ENCODE assay signal across 19 cellular contexts in genomic region chr16:4681471-4682083, GRCh38. TPM values are rescaled to one million over a fixed set of nuclear protein-coding genes. Genes with fewer than 3 reads are reported as not detected.
DNase-seq lines count a peak whose midpoint lies in the region; ATAC-seq and TF ChIP-seq lines count a peak whose summit lies in the region.
"Had no signal": no experiment of that assay in that cellular context is flagged by ENCODE, and none has a peak within 500 bp of the region (broad histone marks: within the 10 kb centered on the region; RNA-seq: fewer than 3 reads in every experiment).

No MANE protein-coding gene starts in this region.

- H2AFZ ChIP-seq in PC-9 = no peak overlapping the region
- H2AFZ ChIP-seq in osteoblast (ENCODE audit: low read length) = no peak overlapping the region

- H3K27me3 Mint-ChIP-seq in activated T-cell treated with anti-CD3 and anti-CD28 coated beads, Interleukin-2, amount 50 U/mL, for 72 hours (ENCODE audit: low read depth) = no peaks in the 10 kb centered on the region
- no peaks in the 10 kb centered on the region for H3K27me3 Mint-ChIP-seq in activated T-cell treated with anti-CD3 and anti-CD28 coated beads, Interleukin-2, amount 50 U/mL, for 24 hours
- no peaks in the 10 kb centered on the region for H3K27me3 Mint-ChIP-seq in dendritic cell treated with granulocyte-macrophage colony-stimulating factor and Interleukin-4, amounts not matched to agents 40 ng/mL and 50 ng/mL, for 4 days
- H3K27me3 Mint-ChIP-seq: stimulated activated memory B cell treated with anti-CD40 and anti-IgM and Interleukin-4, amounts not matched to agents 10 μg/mL and 1 μg/mL and 100 μg/mL, for 72 hours; type B pancreatic cell had no signal

- peaks cover 53% of the 10 kb centered on the region for H3F3A ChIP-seq in PC-9 (ENCODE audit: insufficient read depth, low read depth)

- H3K4me2 ChIP-seq in PC-9 (peak overlapping the region; percentile 87; the same call in 1 of the 2 replicates), osteoblast (ENCODE audit: insufficient read depth, low read length) (no peak overlapping the region)
- H3K4me2 ChIP-seq: KMS-11 had no signal

- no peak for TF ChIP-seq CTCF in PC-9 (conservative IDR thresholded peaks at IDR 0.05)
- TF ChIP-seq CTCF in osteoblast (IDR thresholded peaks at IDR 0.05; ENCODE audit: extremely low read depth, low read depth, low read length) = no peak

- intact Hi-C loops in PC-9 (cut with micrococcal nuclease; ENCODE audit: unreplicated experiment) = loop anchor here (1.0 to 10.0 kb wide), 2 partner anchors 57 to 413 kb away; partner anchors contain the start of genes EEF2KMT and MGRN1
- intact Hi-C loops in dendritic cell treated with granulocyte-macrophage colony-stimulating factor and Interleukin-4, amounts not matched to agents 40 ng/mL and 50 ng/mL, for 4 days (cut with micrococcal nuclease) = loop anchor here (2.0 to 5.0 kb wide), 2 partner anchors 17 to 174 kb away; no protein-coding TSS in a partner anchor

- H3K4me1 ChIP-seq in PC-9 (replicated peaks; ENCODE audit: insufficient read depth) = peaks cover 65% of the 10 kb centered on the region
- peaks cover 4% of the 10 kb centered on the region for H3K4me1 ChIP-seq in osteoblast (ENCODE audit: insufficient read depth, low read length)

- H3K27me3 ChIP-seq in PC-9 (ENCODE audit: insufficient read depth, low read depth) (no peaks in the 10 kb centered on the region), osteoblast (ENCODE audit: insufficient read depth, low read length) (no peaks in the 10 kb centered on the region)
- H3K27me3 ChIP-seq: esophagus squamous epithelium had no signal

- H4K20me1 ChIP-seq in PC-9 (ENCODE audit: insufficient read depth) (no peaks in the 10 kb centered on the region), osteoblast (ENCODE audit: insufficient read depth, low read length) (no peaks in the 10 kb centered on the region)

- no peaks in the 10 kb centered on the region for H3K9me2 ChIP-seq in PC-9 (ENCODE audit: insufficient read depth)

- POLR2A ChIA-PET in PC-9 (lab: Charles Lee; ENCODE audit: unreplicated experiment) = no interaction called here

- no TSS peak for BruUV-seq in PC-9 (replicated peaks; lab: Mats Ljungman, UMichigan)

- H3K9me3 Mint-ChIP-seq in activated T-cell treated with anti-CD3 and anti-CD28 coated beads, Interleukin-2, amount 50 U/mL, for 72 hours = no peaks in the 10 kb centered on the region
- H3K9me3 Mint-ChIP-seq in activated T-cell treated with anti-CD3 and anti-CD28 coated beads, Interleukin-2, amount 50 U/mL, for 24 hours = no peaks in the 10 kb centered on the region
- H3K9me3 Mint-ChIP-seq in dendritic cell treated with granulocyte-macrophage colony-stimulating factor and Interleukin-4, amounts not matched to agents 40 ng/mL and 50 ng/mL, for 4 days = no peaks in the 10 kb centered on the region
- H3K9me3 Mint-ChIP-seq: natural killer cell; stimulated activated memory B cell treated with anti-CD40 and anti-IgM and Interleukin-4, amounts not matched to agents 10 μg/mL and 1 μg/mL and 100 μg/mL, for 72 hours; type B pancreatic cell had no signal

- no peak for ATAC-seq in activated T-cell treated with anti-CD3 and anti-CD28 coated beads, Interleukin-2, amount 50 U/mL, for 72 hours (replicated peaks in 1 of 2)
- ATAC-seq: activated CD4-positive, CD25-positive, alpha-beta regulatory T cell treated with anti-CD3 and anti-CD28 coated beads, Interleukin-2, amount 50 U/mL, for 24 hours; natural killer cell; stimulated activated memory B cell treated with anti-CD40 and anti-IgM and Interleukin-4, amounts not matched to agents 10 μg/mL and 1 μg/mL and 100 μg/mL, for 72 hours had no signal

- no peaks in the 10 kb centered on the region; the same call in 1 of the 2 replicates for H3K36me3 ChIP-seq in PC-9 (ENCODE audit: low read depth)
- H3K36me3 ChIP-seq in osteoblast (ENCODE audit: insufficient read depth, low read length) = peaks cover 39% of the 10 kb centered on the region

- H3K4me1 Mint-ChIP-seq in activated T-cell treated with anti-CD3 and anti-CD28 coated beads, Interleukin-2, amount 50 U/mL, for 72 hours (ENCODE audit: low read depth) = peaks cover 25% of the 10 kb centered on the region
- H3K4me1 Mint-ChIP-seq in activated T-cell treated with anti-CD3 and anti-CD28 coated beads, Interleukin-2, amount 50 U/mL, for 24 hours (ENCODE audit: low read depth) = peaks cover 24% of the 10 kb centered on the region
- H3K4me1 Mint-ChIP-seq in dendritic cell treated with granulocyte-macrophage colony-stimulating factor and Interleukin-4, amounts not matched to agents 40 ng/mL and 50 ng/mL, for 4 days (ENCODE audit: low read depth) = peaks cover 64% of the 10 kb centered on the region

- H3K4me3 ChIP-seq in PC-9 (no peak overlapping the region), osteoblast (ENCODE audit: insufficient read depth, low read length) (no peak overlapping the region)

- H3K9me3 ChIP-seq in PC-9 (ENCODE audit: insufficient read depth, low read depth) = no peaks in the 10 kb centered on the region
- H3K9me3 ChIP-seq in osteoblast (ENCODE audit: low read depth, low read length) = no peaks in the 10 kb centered on the region
- H3K9me3 ChIP-seq: esophagus squamous epithelium had no signal

- H3K27ac ChIP-seq in PC-9 = no peak overlapping the region
- H3K27ac ChIP-seq in osteoblast (ENCODE audit: low read depth, low read length) = no peak overlapping the region
- H3K27ac ChIP-seq: KMS-11 had no signal

- peak overlapping the region in 1 of 2 donors; percentile 27 for H3K4me3 Mint-ChIP-seq in activated T-cell treated with anti-CD3 and anti-CD28 coated beads, Interleukin-2, amount 50 U/mL, for 72 hours
- no peak overlapping the region for H3K4me3 Mint-ChIP-seq in activated T-cell treated with anti-CD3 and anti-CD28 coated beads, Interleukin-2, amount 50 U/mL, for 24 hours
- peak overlapping the region; percentile 74 for H3K4me3 Mint-ChIP-seq in dendritic cell treated with granulocyte-macrophage colony-stimulating factor and Interleukin-4, amounts not matched to agents 40 ng/mL and 50 ng/mL, for 4 days
- H3K4me3 Mint-ChIP-seq: natural killer cell, type B pancreatic cell had no signal

- H3K27ac Mint-ChIP-seq in activated T-cell treated with anti-CD3 and anti-CD28 coated beads, Interleukin-2, amount 50 U/mL, for 72 hours = peak overlapping the region; percentile 28
- H3K27ac Mint-ChIP-seq in activated T-cell treated with anti-CD3 and anti-CD28 coated beads, Interleukin-2, amount 50 U/mL, for 24 hours = no peak overlapping the region
- peak overlapping the region; percentile 64 for H3K27ac Mint-ChIP-seq in dendritic cell treated with granulocyte-macrophage colony-stimulating factor and Interleukin-4, amounts not matched to agents 40 ng/mL and 50 ng/mL, for 4 days
- H3K27ac Mint-ChIP-seq: stimulated activated memory B cell treated with anti-CD40 and anti-IgM and Interleukin-4, amounts not matched to agents 10 μg/mL and 1 μg/mL and 100 μg/mL, for 72 hours; type B pancreatic cell had no signal

- H3K36me3 Mint-ChIP-seq in activated T-cell treated with anti-CD3 and anti-CD28 coated beads, Interleukin-2, amount 50 U/mL, for 72 hours (ENCODE audit: insufficient read depth in 2 of 2) = peaks cover 5 to 6% of the 10 kb centered on the region in 2 donors
- H3K36me3 Mint-ChIP-seq in activated T-cell treated with anti-CD3 and anti-CD28 coated beads, Interleukin-2, amount 50 U/mL, for 24 hours (ENCODE audit: low read depth) = peaks cover 67% of the 10 kb centered on the region
- peaks cover 99% of the 10 kb centered on the region for H3K36me3 Mint-ChIP-seq in dendritic cell treated with granulocyte-macrophage colony-stimulating factor and Interleukin-4, amounts not matched to agents 40 ng/mL and 50 ng/mL, for 4 days (ENCODE audit: low read depth)
- H3K36me3 Mint-ChIP-seq: natural killer cell, type B pancreatic cell had no signal

- no peak for DNase-seq in activated T-cell treated with anti-CD3 and anti-CD28 coated beads, Interleukin-2, amount 50 U/mL, for 72 hours
- DNase-seq in activated T-cell treated with anti-CD3 and anti-CD28 coated beads, Interleukin-2, amount 50 U/mL, for 24 hours = no peak
- no peak for DNase-seq in PC-9
- DNase-seq in osteoblast (ENCODE audit: insufficient read length, low spot score, missing footprints) = peak; percentile 76
- no peak for DNase-seq in EL
- DNase-seq in 8988T = no peak
- DNase-seq in OCI-M1 (lab: John Stamatoyannopoulos, UW) = no peak
- DNase-seq: esophagus squamous epithelium, natural killer cell, NCI-H1092, NCI-H2081 treated with DMSO at 0.1 percent for 48 hours, NCI-H510A treated with DMSO at 0.1 percent for 48 hours, SHP77 had no signal

- CTCF ChIA-PET in PC-9 (lab: Charles Lee) = no interaction called here

- H3K79me2 ChIP-seq in PC-9 (ENCODE audit: low read depth) (no peaks in the 10 kb centered on the region), osteoblast (ENCODE audit: insufficient read depth, low read length) (peaks cover 13% of the 10 kb centered on the region)

RNA-seq across cellular contexts. Expression of gene NUDT16L1, which starts 11.8 kb away (rescaled TPM):
- total RNA-seq in activated T-cell treated with anti-CD3 and anti-CD28 coated beads, Interleukin-2, amount 50 U/mL, for 72 hours = 10 to 100 TPM; 22.8 to 28.0 TPM
- total RNA-seq in PC-9 (2021) = 25.7 and 37.5 TPM in 2 replicates
- total RNA-seq in osteoblast = 15.0 and 18.1 TPM in 2 replicates

RNA-seq across cellular contexts. Expression of gene ANKS3, which starts 52.5 kb away (rescaled TPM):
- total RNA-seq in activated T-cell treated with anti-CD3 and anti-CD28 coated beads, Interleukin-2, amount 50 U/mL, for 72 hours = 10 to 100 TPM; 18.0 to 20.6 TPM
- 32.8 and 35.0 TPM in 2 replicates for total RNA-seq in PC-9 (2021)
- 31.2 and 39.4 TPM in 2 replicates for total RNA-seq in osteoblast

RNA-seq across cellular contexts. Expression of gene DNAAF8, which starts 52.8 kb away (rescaled TPM):
- under 1 TPM in 1 of 2 donors, not detected in 1; 0.48 TPM for total RNA-seq in activated T-cell treated with anti-CD3 and anti-CD28 coated beads, Interleukin-2, amount 50 U/mL, for 72 hours
- total RNA-seq in PC-9 (2021) (1.8 and 2.4 TPM in 2 replicates), osteoblast (1.1 and 2.7 TPM in 2 replicates)
- total RNA-seq: T-helper 1 cell treated with Interleukin-12 subunit alpha and Interleukin-12 subunit beta and Interleukin-4 antibody, amounts not matched to agents 30 ng/mL and 1 ng/mL, for 36 hours had no signal

RNA-seq across cellular contexts. Expression of gene MGRN1, which starts 57.0 kb away (rescaled TPM):
- total RNA-seq in activated T-cell treated with anti-CD3 and anti-CD28 coated beads, Interleukin-2, amount 50 U/mL, for 72 hours = 100 to 1,000 TPM; 107 to 116 TPM
- total RNA-seq in PC-9 (2021) (67.9 and 70.4 TPM in 2 replicates), osteoblast (41.5 and 46.7 TPM in 2 replicates)
